1 cellular context compared by ENCODE assay signal in the genomic region with DNA sequence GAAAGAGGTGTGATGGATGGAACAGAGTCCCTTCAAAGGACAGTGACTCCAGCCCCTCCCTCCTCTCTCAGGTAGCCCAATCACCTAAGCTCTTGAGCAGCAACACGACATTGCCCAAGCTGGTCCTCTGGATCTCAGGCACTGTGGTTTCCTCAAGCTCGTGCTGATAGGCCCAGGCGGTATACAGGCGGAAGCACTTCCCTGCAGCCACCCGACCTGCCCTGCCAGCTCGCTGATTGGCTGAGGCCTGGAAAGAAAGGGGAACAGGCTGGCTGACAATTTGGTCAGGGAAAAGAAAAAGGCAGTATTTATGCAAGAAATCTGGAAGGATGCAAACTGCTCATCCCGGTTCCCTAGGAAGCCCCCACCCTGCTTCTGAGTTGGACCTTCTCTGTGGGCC.
TF ChIP-seq lines count a peak whose summit lies in the region.

No MANE protein-coding gene starts in this region.

TF ChIP-seq in SK-N-SH, 30 proteins besides CTCF, POLR2A, EP300 and RAD21:
- TF ChIP-seq YY1 (IDR thresholded peaks at IDR 0.05; ENCODE audit: low read depth) (no peak), FOXJ3 (CRISPR knock-in tag; IDR thresholded peaks at IDR 0.05) (no peak)
- TF ChIP-seq, protein P1, sequence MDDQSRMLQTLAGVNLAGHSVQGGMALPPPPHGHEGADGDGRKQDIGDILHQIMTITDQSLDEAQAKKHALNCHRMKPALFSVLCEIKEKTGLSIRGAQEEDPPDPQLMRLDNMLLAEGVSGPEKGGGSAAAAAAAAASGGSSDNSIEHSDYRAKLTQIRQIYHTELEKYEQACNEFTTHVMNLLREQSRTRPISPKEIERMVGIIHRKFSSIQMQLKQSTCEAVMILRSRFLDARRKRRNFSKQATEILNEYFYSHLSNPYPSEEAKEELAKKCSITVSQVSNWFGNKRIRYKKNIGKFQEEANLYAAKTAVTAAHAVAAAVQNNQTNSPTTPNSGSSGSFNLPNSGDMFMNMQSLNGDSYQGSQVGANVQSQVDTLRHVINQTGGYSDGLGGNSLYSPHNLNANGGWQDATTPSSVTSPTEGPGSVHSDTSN (IDR thresholded peaks at IDR 0.05): no peak
- TF ChIP-seq, protein P2, sequence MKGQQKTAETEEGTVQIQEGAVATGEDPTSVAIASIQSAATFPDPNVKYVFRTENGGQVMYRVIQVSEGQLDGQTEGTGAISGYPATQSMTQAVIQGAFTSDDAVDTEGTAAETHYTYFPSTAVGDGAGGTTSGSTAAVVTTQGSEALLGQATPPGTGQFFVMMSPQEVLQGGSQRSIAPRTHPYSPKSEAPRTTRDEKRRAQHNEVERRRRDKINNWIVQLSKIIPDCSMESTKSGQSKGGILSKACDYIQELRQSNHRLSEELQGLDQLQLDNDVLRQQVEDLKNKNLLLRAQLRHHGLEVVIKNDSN (IDR thresholded peaks at IDR 0.05; ENCODE audit: borderline replicate concordance, low read depth): no peak
